ENCODE assay signal across 1 cellular context in genomic region chr10:28734940-28735759, GRCh38.
A peak's percentile ranks its signal among the peaks of the same experiment; 100 is the strongest.
TF ChIP-seq lines count a peak whose summit lies in the region.

No MANE protein-coding gene starts in this region.

TF ChIP-seq in HepG2, 621 proteins besides CTCF, POLR2A, EP300 and RAD21 (continued from another document and continues in another):
- TF ChIP-seq SNAPC4 (CRISPR knock-in tag; IDR thresholded peaks at IDR 0.05), result no peak
- peak; percentile 98 for TF ChIP-seq KDM1A (CRISPR knock-in tag; IDR thresholded peaks at IDR 0.05)
- no peak for TF ChIP-seq SP1 (IDR thresholded peaks at IDR 0.05)
- no peak for TF ChIP-seq SP1 (CRISPR knock-in tag; IDR thresholded peaks at IDR 0.05)
- TF ChIP-seq ZNF367 (CRISPR knock-in tag; IDR thresholded peaks at IDR 0.05; ENCODE audit: borderline replicate concordance), result no peak
- no peak for TF ChIP-seq HIVEP1 (CRISPR knock-in tag; IDR thresholded peaks at IDR 0.05)
- no peak for TF ChIP-seq ZNF124 (CRISPR knock-in tag; IDR thresholded peaks at IDR 0.05)
- no peak for TF ChIP-seq HBP1 (CRISPR knock-in tag; IDR thresholded peaks at IDR 0.05; ENCODE audit: low read depth)
- no peak for TF ChIP-seq ZSCAN30 (CRISPR knock-in tag; IDR thresholded peaks at IDR 0.05)
- peak; percentile 53; the same call in 1 of the 2 replicates for TF ChIP-seq PAXIP1 (CRISPR knock-in tag; conservative IDR thresholded peaks at IDR 0.05)
- TF ChIP-seq ZNF792 (CRISPR knock-in tag; IDR thresholded peaks at IDR 0.05), result 0 out of 2 replicates have a peak, but pooled peaks have one; percentile 31
- TF ChIP-seq DMAP1 (CRISPR knock-in tag; IDR thresholded peaks at IDR 0.05), result no peak
- TF ChIP-seq PPARG (CRISPR knock-in tag; conservative IDR thresholded peaks at IDR 0.05), result no peak
- TF ChIP-seq ZNF17 (CRISPR knock-in tag; IDR thresholded peaks at IDR 0.05), result no peak
- no peak for TF ChIP-seq ZNF281 (CRISPR knock-in tag; IDR thresholded peaks at IDR 0.05; ENCODE audit: borderline replicate concordance)
- TF ChIP-seq NCOA1 (CRISPR knock-in tag; IDR thresholded peaks at IDR 0.05), result no peak
- no peak for TF ChIP-seq ZNF512B (CRISPR knock-in tag; IDR thresholded peaks at IDR 0.05; ENCODE audit: borderline replicate concordance)
- no peak for TF ChIP-seq TCF7L2 (IDR thresholded peaks at IDR 0.05; ENCODE audit: low read depth, low read length)
- no peak for TF ChIP-seq HNRNPUL1 (IDR thresholded peaks at IDR 0.05; ENCODE audit: low read depth, low read length)
- no peak for TF ChIP-seq HOXA3 (CRISPR knock-in tag; IDR thresholded peaks at IDR 0.05)
- TF ChIP-seq KDM2A (CRISPR knock-in tag; IDR thresholded peaks at IDR 0.05; ENCODE audit: borderline replicate concordance, low read depth), result 0 out of 2 replicates have a peak, but pooled peaks have one; percentile 17
- peak; percentile 74 for TF ChIP-seq HNF4A (CRISPR knock-in tag; IDR thresholded peaks at IDR 0.05)
- TF ChIP-seq ZMAT5 (CRISPR knock-in tag; IDR thresholded peaks at IDR 0.05; ENCODE audit: borderline replicate concordance, low read depth), result no peak
- peak; percentile 77 for TF ChIP-seq ATF3 (CRISPR knock-in tag; IDR thresholded peaks at IDR 0.05)
- 0 out of 2 replicates have a peak, but pooled peaks have one; percentile 12 for TF ChIP-seq ZNF350 (CRISPR knock-in tag; IDR thresholded peaks at IDR 0.05; ENCODE audit: borderline replicate concordance, low read depth)
- TF ChIP-seq ARID4A (CRISPR knock-in tag; IDR thresholded peaks at IDR 0.05; ENCODE audit: borderline replicate concordance), result no peak
- TF ChIP-seq MATR3 (CRISPR knock-in tag; IDR thresholded peaks at IDR 0.05), result no peak
- TF ChIP-seq ZKSCAN1 (IDR thresholded peaks at IDR 0.05; ENCODE audit: low read length), result peak; percentile 39; the same call in 1 of the 2 replicates
- TF ChIP-seq ZBTB38 (CRISPR knock-in tag; IDR thresholded peaks at IDR 0.05), result no peak
- no peak for TF ChIP-seq MAZ (IDR thresholded peaks at IDR 0.05; ENCODE audit: borderline replicate concordance, low read depth, low read length)
- no peak for TF ChIP-seq MAZ (CRISPR knock-in tag; IDR thresholded peaks at IDR 0.05; ENCODE audit: low read depth)
- TF ChIP-seq KAT8 (CRISPR knock-in tag; IDR thresholded peaks at IDR 0.05), result peak; percentile 57; the same call in 1 of the 2 replicates
- no peak for TF ChIP-seq ZNF703 (CRISPR knock-in tag; IDR thresholded peaks at IDR 0.05; ENCODE audit: borderline replicate concordance)
- no peak for TF ChIP-seq TIGD3 (CRISPR knock-in tag; IDR thresholded peaks at IDR 0.05; ENCODE audit: borderline replicate concordance)
